Comparison of ENCODE assay signal across 19 cellular contexts in the genomic region with DNA sequence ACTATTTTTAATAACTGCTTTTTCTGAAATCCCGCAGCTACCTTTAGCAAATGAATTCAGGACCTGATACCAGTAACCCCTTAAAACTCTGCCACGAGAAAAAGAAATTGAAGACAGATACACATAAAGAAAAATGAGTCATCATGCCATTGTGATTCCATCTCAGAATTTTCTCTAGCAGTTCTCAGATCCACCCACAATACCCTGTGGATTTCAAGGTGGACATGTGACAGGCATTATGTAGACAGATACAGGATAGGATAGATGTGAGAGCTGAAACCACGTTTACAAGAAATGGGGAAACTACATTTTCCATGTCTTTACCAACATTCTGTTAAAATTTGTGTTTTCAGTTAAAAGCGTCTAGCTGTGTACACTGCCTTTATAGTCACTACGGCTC.
A peak's percentile ranks its signal among the peaks of the same experiment; 100 is the strongest.
DNase-seq lines count a peak whose midpoint lies in the region; ATAC-seq and TF ChIP-seq lines count a peak whose summit lies in the region.
"Had no signal": no experiment of that assay in that cellular context is flagged by ENCODE, and none has a peak within 500 bp of the region (broad histone marks: within the 10 kb centered on the region; RNA-seq: fewer than 3 reads in every experiment).

No MANE protein-coding gene starts in this region.

- peaks cover 32% of the 10 kb centered on the region for H3K4me1 Mint-ChIP-seq in progenitor cell of endocrine pancreas (ENCODE audit: low read depth)

- no peaks in the 10 kb centered on the region for H3K36me3 Mint-ChIP-seq in progenitor cell of endocrine pancreas (ENCODE audit: insufficient read depth)
- H3K36me3 Mint-ChIP-seq: IgD-negative memory B cell had no signal

- H3K4me3 ChIP-seq in NB4 (ENCODE audit: low read depth, low read length), result no peak overlapping the region
- H3K4me3 ChIP-seq: ascending aorta, gastroesophageal sphincter, PC-9, right lobe of liver had no signal

- peak; percentile 60 for DNase-seq in NB4 (ENCODE audit: low read depth)
- peak; percentile 30 for DNase-seq in iris pigment epithelial cell (ENCODE audit: low read depth)
- DNase-seq in SHP77 (lab: John Stamatoyannopoulos, UW), result no peak
- no peak for DNase-seq in progenitor cell of endocrine pancreas (ENCODE audit: low spot score, unreplicated experiment)
- DNase-seq in HK-2 (ENCODE audit: unreplicated experiment), result no peak
- DNase-seq: H9; NCI-H1092; NCI-H774; PC-9; right lobe of liver; stimulated activated CD4-positive, alpha-beta T cell treated with anti-CD3 and anti-CD28 coated beads, Interleukin-1b, Interleukin-23, amount 100 ng/mL, for 48 hours; substantia nigra had no signal

- TF ChIP-seq CTCF in NB4 (IDR thresholded peaks at IDR 0.05; ENCODE audit: low read depth, low read length), result no peak
- TF ChIP-seq CTCF in progenitor cell of endocrine pancreas (IDR thresholded peaks at IDR 0.05; ENCODE audit: unreplicated experiment), result no peak

- H3K4me3 Mint-ChIP-seq in progenitor cell of endocrine pancreas (ENCODE audit: low read depth), result no peak overlapping the region
- H3K4me3 Mint-ChIP-seq: H9, IgD-negative memory B cell had no signal

- no peaks in the 10 kb centered on the region for H3K9me3 Mint-ChIP-seq in progenitor cell of endocrine pancreas (ENCODE audit: low read depth)
- H3K9me3 Mint-ChIP-seq: H9 had no signal

- no peaks in the 10 kb centered on the region for H3K27me3 Mint-ChIP-seq in progenitor cell of endocrine pancreas

- no peak overlapping the region for H3K27ac Mint-ChIP-seq in progenitor cell of endocrine pancreas
- H3K27ac Mint-ChIP-seq: H9, IgD-negative memory B cell had no signal

- no peak for TF ChIP-seq POLR2A in NB4 (IDR thresholded peaks at IDR 0.05; ENCODE audit: extremely low read depth, insufficient read length)

- ATAC-seq in GM18508 (IDR thresholded peaks at IDR 0.05; ENCODE audit: insufficient read depth, unreplicated experiment) (peak; percentile 25), HG02759 (IDR thresholded peaks at IDR 0.05; ENCODE audit: unreplicated experiment) (peak; percentile 50), GM19452 (IDR thresholded peaks at IDR 0.05; ENCODE audit: unreplicated experiment) (no peak)
- ATAC-seq: gastroesophageal sphincter, left lobe of liver, right lobe of liver had no signal

Comparison
In these comparisons a context has a peak if more than half of its experiments do, and no peak if none do; other contexts are left out.
1. DNase-seq: peak in NB4 (single experiment) and iris pigment epithelial cell (single experiment); none in SHP77 (0 of 2), progenitor cell of endocrine pancreas (single experiment) and HK-2 (single experiment).